9 cellular contexts compared by ENCODE assay signal in the genomic region with DNA sequence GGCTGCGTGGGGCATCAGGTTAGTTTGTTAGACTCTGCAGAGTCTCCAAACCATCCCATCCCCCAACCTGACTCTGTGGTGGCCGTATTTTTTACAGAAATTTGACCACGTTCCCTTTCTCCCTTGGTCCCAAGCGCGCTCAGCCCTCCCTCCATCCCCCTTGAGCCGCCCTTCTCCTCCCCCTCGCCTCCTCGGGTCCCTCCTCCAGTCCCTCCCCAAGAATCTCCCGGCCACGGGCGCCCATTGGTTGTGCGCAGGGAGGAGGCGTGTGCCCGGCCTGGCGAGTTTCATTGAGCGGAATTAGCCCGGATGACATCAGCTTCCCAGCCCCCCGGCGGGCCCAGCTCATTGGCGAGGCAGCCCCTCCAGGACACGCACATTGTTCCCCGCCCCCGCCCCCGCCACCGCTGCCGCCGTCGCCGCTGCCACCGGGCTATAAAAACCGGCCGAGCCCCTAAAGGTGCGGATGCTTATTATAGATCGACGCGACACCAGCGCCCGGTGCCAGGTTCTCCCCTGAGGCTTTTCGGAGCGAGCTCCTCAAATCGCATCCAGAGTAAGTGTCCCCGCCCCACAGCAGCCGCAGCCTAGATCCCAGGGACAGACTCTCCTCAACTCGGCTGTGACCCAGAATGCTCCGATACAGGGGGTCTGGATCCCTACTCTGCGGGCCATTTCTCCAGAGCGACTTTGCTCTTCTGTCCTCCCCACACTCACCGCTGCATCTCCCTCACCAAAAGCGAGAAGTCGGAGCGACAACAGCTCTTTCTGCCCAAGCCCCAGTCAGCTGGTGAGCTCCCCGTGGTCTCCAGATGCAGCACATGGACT. TPM values are rescaled to one million over a fixed set of nuclear protein-coding genes. Genes with fewer than 3 reads are reported as not detected.
DNase-seq lines count a peak whose midpoint lies in the region; ATAC-seq, FAIRE-seq and TF ChIP-seq lines count a peak whose summit lies in the region.
"Had no signal": no experiment of that assay in that cellular context is flagged by ENCODE, and none has a peak within 500 bp of the region (broad histone marks: within the 10 kb centered on the region; RNA-seq: fewer than 3 reads in every experiment).

A gene (plus strand): TSS at position 465 of the 828 bp plus-strand sequence. CDS start 928 bp downstream, outside the sequence.

- 3 to 7% methylated on average over 7 to 11 of the region's 52 CpGs for WGBS in esophagus squamous epithelium, 2 donors

- intact Hi-C loops in gastrocnemius medialis (cut with DNase I; ENCODE audit: low total_unique reads) (no loop called here), esophagus squamous epithelium (cut with DNase I) (no loop called here)

- H3K36me3 ChIP-seq in gastrocnemius medialis (no peaks in the 10 kb centered on the region), esophagus squamous epithelium (no peaks in the 10 kb centered on the region)

- H3K27ac ChIP-seq in gastrocnemius medialis (no peak within 1 kb of the TSS), esophagus squamous epithelium (no peak within 1 kb of the TSS)

- DNase-seq in NCI-H1436 (lab: John Stamatoyannopoulos, UW) (peak; percentile 18), NCI-H1436 treated with DMSO at 0.1 percent for 48 hours (lab: John Stamatoyannopoulos, UW) (no peak), NCI-H774 (lab: John Stamatoyannopoulos, UW) (peak; percentile 66), frontal cortex (ENCODE audit: low spot score in 2 of 2) (peak; percentile 89 to 95), gastrocnemius medialis (no peak), esophagus squamous epithelium (lab: John Stamatoyannopoulos, UW) (no peak)
- no peak for DNase-seq in stimulated activated CD4-positive, alpha-beta T cell treated with anti-CD3 and anti-CD28 coated beads, Interleukin-1b, Interleukin-23, amount 100 ng/mL, for 48 hours
- DNase-seq: stimulated activated CD4-positive, alpha-beta T cell treated with anti-CD3 and anti-CD28 coated beads, Interleukin-12 subunit alpha, Interleukin-12 subunit beta, amount 100 ng/mL, for 4 hours had no signal

- in situ Hi-C loops in gastrocnemius medialis (cut with MboI; ENCODE audit: low sequenced_read_pairs in 4 of 4), result no loop called here

- no peak for ATAC-seq in gastrocnemius medialis
- ATAC-seq in GM19324 (IDR thresholded peaks at IDR 0.05; ENCODE audit: low FRiP score, unreplicated experiment), result no peak

- no peak for FAIRE-seq in frontal cortex (lab: Jason Lieb, UNC)

- no peaks in the 10 kb centered on the region for H3K9me3 ChIP-seq in gastrocnemius medialis
- H3K9me3 ChIP-seq in esophagus squamous epithelium, result no peaks in the 10 kb centered on the region

- peaks cover 94 to 98% (median 97%) of the 10 kb centered on the region in 3 donors for H3K27me3 ChIP-seq in gastrocnemius medialis
- H3K27me3 ChIP-seq in esophagus squamous epithelium, result peaks cover 53 to 100% (median 78%) of the 10 kb centered on the region in 4 donors

- no peak for TF ChIP-seq CTCF in gastrocnemius medialis (IDR thresholded peaks at IDR 0.05 in 4 of 5, conservative IDR thresholded peaks at IDR 0.05 in 1 of 5)
- TF ChIP-seq CTCF in esophagus squamous epithelium (IDR thresholded peaks at IDR 0.05), result no peak

- H3K4me1 ChIP-seq in gastrocnemius medialis (peaks cover 15 to 17% of the 10 kb centered on the region in 2 donors), esophagus squamous epithelium (peaks cover 29 to 79% (median 42%) of the 10 kb centered on the region in 3 donors)

- TF ChIP-seq POLR2A in gastrocnemius medialis (IDR thresholded peaks at IDR 0.05) (no peak), esophagus squamous epithelium (IDR thresholded peaks at IDR 0.05) (no peak)

- H3K4me3 ChIP-seq in gastrocnemius medialis, result peak within 1 kb of the TSS; percentile 8 to 41 (median 22)
- H3K4me3 ChIP-seq in esophagus squamous epithelium, result peak within 1 kb of the TSS in 1 of 4 donors; percentile 22

RNA-seq across cellular contexts. Expression of the gene that starts here (rescaled TPM):
- total RNA-seq in frontal cortex, result 14.7 TPM
- total RNA-seq in gastrocnemius medialis, result under 1 TPM in 1 of 4 donors, not detected in 3; 0.10 TPM
- not detected for total RNA-seq in esophagus squamous epithelium

Comparison
In these comparisons a context has a peak if more than half of its experiments do, and no peak if none do; other contexts are left out.
1. RNA of the gene that starts here (total RNA-seq): 14.7 TPM in frontal cortex (single experiment); 0.10 TPM in gastrocnemius medialis and not detected in esophagus squamous epithelium; every median in the first group is over 10 times any median in the second.
2. DNase-seq: peak in NCI-H1436 (single experiment), NCI-H774 (single experiment) and frontal cortex (2 of 2); none in NCI-H1436 treated with DMSO at 0.1 percent for 48 hours (single experiment), gastrocnemius medialis (0 of 2), esophagus squamous epithelium (single experiment) and stimulated activated CD4-positive, alpha-beta T cell treated with anti-CD3 and anti-CD28 coated beads, Interleukin-1b, Interleukin-23, amount 100 ng/mL, for 48 hours (single experiment).